1 cellular context compared by ENCODE assay signal in genomic region chr19:11736696-11737095, GRCh38.
TF ChIP-seq lines count a peak whose summit lies in the region.

No MANE protein-coding gene starts in this region.

TF ChIP-seq in K562, 482 proteins besides CTCF, POLR2A, EP300 and RAD21 (continued from another document and continues in another):
- TF ChIP-seq, protein P1, sequence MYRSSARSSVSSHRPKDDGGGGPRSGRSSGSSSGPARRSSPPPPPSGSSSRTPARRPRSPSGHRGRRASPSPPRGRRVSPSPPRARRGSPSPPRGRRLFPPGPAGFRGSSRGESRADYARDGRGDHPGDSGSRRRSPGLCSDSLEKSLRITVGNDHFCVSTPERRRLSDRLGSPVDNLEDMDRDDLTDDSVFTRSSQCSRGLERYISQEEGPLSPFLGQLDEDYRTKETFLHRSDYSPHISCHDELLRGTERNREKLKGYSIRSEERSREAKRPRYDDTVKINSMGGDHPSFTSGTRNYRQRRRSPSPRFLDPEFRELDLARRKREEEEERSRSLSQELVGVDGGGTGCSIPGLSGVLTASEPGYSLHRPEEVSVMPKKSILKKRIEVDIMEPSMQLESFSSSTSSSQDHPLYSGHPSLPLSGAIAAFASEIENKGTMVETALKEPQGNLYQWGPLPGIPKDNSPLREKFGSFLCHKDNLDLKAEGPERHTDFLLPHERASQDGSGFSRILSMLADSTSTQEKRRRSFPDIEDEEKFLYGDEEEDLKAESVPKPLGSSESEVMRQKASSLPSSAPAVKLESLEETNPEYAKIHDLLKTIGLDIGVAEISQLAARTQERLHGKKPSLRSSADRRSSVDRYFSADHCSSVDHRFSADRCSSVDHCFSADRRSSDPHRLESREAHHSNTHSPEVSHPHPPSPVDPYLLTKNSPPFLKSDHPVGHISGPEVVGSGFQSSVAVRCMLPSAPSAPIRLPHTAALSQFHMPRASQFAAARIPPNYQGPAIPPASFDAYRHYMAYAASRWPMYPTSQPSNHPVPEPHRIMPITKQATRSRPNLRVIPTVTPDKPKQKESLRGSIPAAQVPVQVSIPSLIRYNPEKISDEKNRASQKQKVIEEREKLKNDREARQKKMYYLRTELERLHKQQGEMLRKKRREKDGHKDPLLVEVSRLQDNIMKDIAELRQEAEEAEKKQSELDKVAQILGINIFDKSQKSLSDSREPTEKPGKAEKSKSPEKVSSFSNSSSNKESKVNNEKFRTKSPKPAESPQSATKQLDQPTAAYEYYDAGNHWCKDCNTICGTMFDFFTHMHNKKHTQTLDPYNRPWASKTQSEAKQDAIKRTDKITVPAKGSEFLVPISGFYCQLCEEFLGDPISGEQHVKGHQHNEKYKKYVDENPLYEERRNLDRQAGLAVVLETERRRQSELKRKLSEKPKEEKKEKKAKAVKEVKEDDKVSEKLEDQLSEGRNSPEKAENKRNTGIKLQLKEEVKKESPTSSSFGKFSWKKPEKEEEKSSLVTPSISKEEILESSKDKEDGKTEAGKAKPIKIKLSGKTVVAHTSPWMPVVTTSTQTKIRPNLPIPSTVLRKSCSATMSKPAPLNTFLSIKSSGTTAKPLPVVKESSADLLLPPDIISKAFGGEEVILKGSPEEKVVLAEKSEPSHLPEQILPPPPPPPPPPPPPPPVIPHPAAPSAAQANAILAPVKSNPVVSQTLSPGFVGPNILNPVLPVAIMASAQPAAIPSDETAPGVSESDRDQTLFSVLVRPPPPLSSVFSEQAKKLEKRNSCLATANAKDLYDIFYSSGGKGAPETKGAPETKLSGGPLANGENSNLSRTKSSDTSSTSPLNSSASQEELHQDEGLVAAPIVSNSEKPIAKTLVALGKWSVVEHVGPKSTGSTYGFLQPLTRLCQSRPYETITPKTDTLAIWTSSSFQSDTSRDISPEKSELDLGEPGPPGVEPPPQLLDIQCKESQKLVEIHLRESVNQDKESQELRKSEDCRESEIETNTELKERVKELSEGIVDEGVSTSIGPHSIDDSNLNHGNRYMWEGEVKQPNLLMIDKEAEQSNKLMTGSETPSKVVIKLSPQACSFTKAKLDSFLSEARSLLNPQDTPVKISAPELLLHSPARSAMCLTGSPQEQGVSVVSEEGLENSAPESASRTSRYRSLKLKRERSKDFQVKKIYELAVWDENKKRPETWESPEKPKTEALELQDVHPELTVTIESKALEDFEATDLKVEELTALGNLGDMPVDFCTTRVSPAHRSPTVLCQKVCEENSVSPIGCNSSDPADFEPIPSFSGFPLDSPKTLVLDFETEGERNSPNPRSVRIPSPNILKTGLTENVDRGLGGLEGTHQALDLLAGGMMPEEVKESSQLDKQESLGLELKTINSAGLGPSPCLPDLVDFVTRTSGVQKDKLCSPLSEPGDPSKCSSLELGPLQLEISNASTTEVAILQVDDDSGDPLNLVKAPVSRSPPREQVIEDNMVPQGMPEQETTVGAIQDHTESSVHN (IDR thresholded peaks at IDR 0.05; ENCODE audit: borderline replicate concordance in 1 of 2, low read depth in 1 of 2): peak in 1 of 2 experiments; percentile 72; a peak in 2 of 4 replicates
- TF ChIP-seq ZSCAN29 (IDR thresholded peaks at IDR 0.05) (no peak), POLR2B (IDR thresholded peaks at IDR 0.05; ENCODE audit: low read depth, partially characterized antibody) (no peak), RNF2 (IDR thresholded peaks at IDR 0.05) (0 out of 2 replicates have a peak, but pooled peaks have one; percentile 51), SMAD4 (CRISPR knock-in tag; conservative IDR thresholded peaks at IDR 0.05) (peak; percentile 43; the same call in 1 of the 2 replicates), CCNT2 (IDR thresholded peaks at IDR 0.05; ENCODE audit: borderline replicate concordance, extremely low read depth, insufficient read length, low read depth, low read length) (no peak), ZNF740 (CRISPR knock-in tag; IDR thresholded peaks at IDR 0.05) (no peak), ZNF740 (tag; IDR thresholded peaks at IDR 0.05) (no peak), CBX1 (IDR thresholded peaks at IDR 0.05; ENCODE audit: low read depth) (no peak), OTX1 (CRISPR knock-in tag; IDR thresholded peaks at IDR 0.05) (no peak), MECOM (CRISPR knock-in tag; IDR thresholded peaks at IDR 0.05) (0 out of 2 replicates have a peak, but pooled peaks have one; percentile 35), VEZF1 (CRISPR knock-in tag; IDR thresholded peaks at IDR 0.05) (peak; percentile 74), ZNF436 (CRISPR knock-in tag; IDR thresholded peaks at IDR 0.05) (no peak), ARID2 (IDR thresholded peaks at IDR 0.05) (no peak), NELFE (IDR thresholded peaks at IDR 0.05; ENCODE audit: insufficient read depth, insufficient read length) (no peak), ZNF431 (CRISPR knock-in tag; IDR thresholded peaks at IDR 0.05) (no peak), SMARCB1 (IDR thresholded peaks at IDR 0.05; ENCODE audit: insufficient read length, low read depth) (peak; percentile 60), ATF6 (CRISPR knock-in tag; IDR thresholded peaks at IDR 0.05) (no peak), MYC (IDR thresholded peaks at IDR 0.05; ENCODE audit: low read depth, low read length) (peak; percentile 77), MYC (CRISPR knock-in tag; IDR thresholded peaks at IDR 0.05; ENCODE audit: borderline replicate concordance, low read depth) (no peak), XRCC3 (IDR thresholded peaks at IDR 0.05) (no peak), TBL1XR1 (IDR thresholded peaks at IDR 0.05; ENCODE audit: low read length in 2 of 2) (peak in 1 of 2 experiments; percentile 41; a peak in 1 of 4 replicates), BCL6 (CRISPR knock-in tag; IDR thresholded peaks at IDR 0.05) (no peak), SAFB (IDR thresholded peaks at IDR 0.05; ENCODE audit: borderline replicate concordance, low read depth, low read length) (no peak), CBFA2T3 (IDR thresholded peaks at IDR 0.05) (peak; percentile 53; the same call in 1 of the 2 replicates), SMARCA4 (IDR thresholded peaks at IDR 0.05) (peak; percentile 70; the same call in 1 of the 2 replicates), SMARCE1 (IDR thresholded peaks at IDR 0.05) (peak; percentile 65), MTF1 (CRISPR knock-in tag; IDR thresholded peaks at IDR 0.05; ENCODE audit: borderline replicate concordance) (no peak), FOXK1 (CRISPR knock-in tag; IDR thresholded peaks at IDR 0.05; ENCODE audit: borderline replicate concordance) (no peak), ARID1B (IDR thresholded peaks at IDR 0.05) (peak; percentile 68), C11orf30 (IDR thresholded peaks at IDR 0.05; ENCODE audit: low read depth) (peak; percentile 84), CTBP1 (IDR thresholded peaks at IDR 0.05; ENCODE audit: borderline replicate concordance) (peak; percentile 82; the same call in 1 of the 2 replicates)
- TF ChIP-seq, protein P2, sequence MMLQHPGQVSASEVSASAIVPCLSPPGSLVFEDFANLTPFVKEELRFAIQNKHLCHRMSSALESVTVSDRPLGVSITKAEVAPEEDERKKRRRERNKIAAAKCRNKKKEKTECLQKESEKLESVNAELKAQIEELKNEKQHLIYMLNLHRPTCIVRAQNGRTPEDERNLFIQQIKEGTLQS (IDR thresholded peaks at IDR 0.05): peak; percentile 53; the same call in 1 of the 2 replicates
- TF ChIP-seq, protein P2 (CRISPR knock-in tag; conservative IDR thresholded peaks at IDR 0.05): no peak
- TF ChIP-seq, protein P3, sequence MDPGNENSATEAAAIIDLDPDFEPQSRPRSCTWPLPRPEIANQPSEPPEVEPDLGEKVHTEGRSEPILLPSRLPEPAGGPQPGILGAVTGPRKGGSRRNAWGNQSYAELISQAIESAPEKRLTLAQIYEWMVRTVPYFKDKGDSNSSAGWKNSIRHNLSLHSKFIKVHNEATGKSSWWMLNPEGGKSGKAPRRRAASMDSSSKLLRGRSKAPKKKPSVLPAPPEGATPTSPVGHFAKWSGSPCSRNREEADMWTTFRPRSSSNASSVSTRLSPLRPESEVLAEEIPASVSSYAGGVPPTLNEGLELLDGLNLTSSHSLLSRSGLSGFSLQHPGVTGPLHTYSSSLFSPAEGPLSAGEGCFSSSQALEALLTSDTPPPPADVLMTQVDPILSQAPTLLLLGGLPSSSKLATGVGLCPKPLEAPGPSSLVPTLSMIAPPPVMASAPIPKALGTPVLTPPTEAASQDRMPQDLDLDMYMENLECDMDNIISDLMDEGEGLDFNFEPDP (CRISPR knock-in tag; IDR thresholded peaks at IDR 0.05): no peak
- TF ChIP-seq, protein P4, sequence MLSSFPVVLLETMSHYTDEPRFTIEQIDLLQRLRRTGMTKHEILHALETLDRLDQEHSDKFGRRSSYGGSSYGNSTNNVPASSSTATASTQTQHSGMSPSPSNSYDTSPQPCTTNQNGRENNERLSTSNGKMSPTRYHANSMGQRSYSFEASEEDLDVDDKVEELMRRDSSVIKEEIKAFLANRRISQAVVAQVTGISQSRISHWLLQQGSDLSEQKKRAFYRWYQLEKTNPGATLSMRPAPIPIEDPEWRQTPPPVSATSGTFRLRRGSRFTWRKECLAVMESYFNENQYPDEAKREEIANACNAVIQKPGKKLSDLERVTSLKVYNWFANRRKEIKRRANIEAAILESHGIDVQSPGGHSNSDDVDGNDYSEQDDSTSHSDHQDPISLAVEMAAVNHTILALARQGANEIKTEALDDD (IDR thresholded peaks at IDR 0.05): peak; percentile 28; the same call in 1 of the 2 replicates
- TF ChIP-seq, protein P5, sequence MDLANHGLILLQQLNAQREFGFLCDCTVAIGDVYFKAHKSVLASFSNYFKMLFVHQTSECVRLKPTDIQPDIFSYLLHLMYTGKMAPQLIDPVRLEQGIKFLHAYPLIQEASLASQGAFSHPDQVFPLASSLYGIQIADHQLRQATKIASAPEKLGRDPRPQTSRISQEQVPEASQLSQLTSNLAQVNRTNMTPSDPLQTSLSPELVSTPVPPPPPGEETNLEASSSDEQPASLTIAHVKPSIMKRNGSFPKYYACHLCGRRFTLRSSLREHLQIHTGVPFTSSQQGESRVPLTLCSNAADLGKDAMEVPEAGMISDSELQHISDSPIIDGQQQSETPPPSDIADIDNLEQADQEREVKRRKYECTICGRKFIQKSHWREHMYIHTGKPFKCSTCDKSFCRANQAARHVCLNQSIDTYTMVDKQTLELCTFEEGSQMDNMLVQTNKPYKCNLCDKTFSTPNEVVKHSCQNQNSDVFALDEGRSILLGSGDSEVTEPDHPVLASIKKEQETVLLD (IDR thresholded peaks at IDR 0.05): 0 out of 2 replicates have a peak, but pooled peaks have one; percentile 13
